In genomic region chr1:57987507-57987906, GRCh38 we compare ENCODE assay signal across 18 cellular contexts.
DNase-seq lines count a peak whose midpoint lies in the region; FAIRE-seq and TF ChIP-seq lines count a peak whose summit lies in the region.
"Had no signal": no experiment of that assay in that cellular context is flagged by ENCODE, and none has a peak within 500 bp of the region (broad histone marks: within the 10 kb centered on the region; RNA-seq: fewer than 3 reads in every experiment).

No MANE protein-coding gene starts in this region.

- H3K4me3 ChIP-seq in H7 (ENCODE audit: insufficient read depth, low read depth, low read length) = no peak overlapping the region
- no peak overlapping the region for H3K4me3 ChIP-seq in NT2/D1 (ENCODE audit: insufficient read length, low read depth)
- H3K4me3 ChIP-seq in iPS-20b (ENCODE audit: low read length) = peak overlapping the region; percentile 1; the same call in 1 of the 2 replicates
- no peak overlapping the region for H3K4me3 ChIP-seq in neuronal stem cell (ENCODE audit: low read length in 2 of 2)
- no peak overlapping the region for H3K4me3 ChIP-seq in Caco-2 (ENCODE audit: low read depth, low read length)

- no peak overlapping the region for H3K9ac ChIP-seq in NT2/D1 (ENCODE audit: insufficient read length, low read depth)
- no peak overlapping the region for H3K9ac ChIP-seq in iPS-20b (ENCODE audit: low read depth, low read length)
- no peak overlapping the region for H3K9ac ChIP-seq in neuronal stem cell (ENCODE audit: low read depth, low read length, poor library complexity)

- no peak overlapping the region for H2BK120ac ChIP-seq in neuronal stem cell (ENCODE audit: low read depth, low read length)

- H4K8ac ChIP-seq in neuronal stem cell (ENCODE audit: low read depth, low read length) = no peak overlapping the region

- peak overlapping the region; percentile 2 for H2AFZ ChIP-seq in neuronal stem cell (ENCODE audit: low read length)

- H3K27me3 Mint-ChIP-seq in Caco-2 (ENCODE audit: insufficient read depth, unreplicated experiment) = peaks cover 14% of the 10 kb centered on the region

- intact Hi-C loops in Caco-2 (cut with micrococcal nuclease; ENCODE audit: unreplicated experiment) = no loop called here

- TF ChIP-seq CTCF in GM10248 (IDR thresholded peaks at IDR 0.05; ENCODE audit: control extremely low read depth, extremely low read depth, low read depth, missing control alignments) = no peak
- TF ChIP-seq CTCF in Caco-2 (IDR thresholded peaks at IDR 0.05; ENCODE audit: insufficient read depth in 1 of 2, low read depth in 1 of 2, low read length in 1 of 2, severe bottlenecking in 1 of 2, unreplicated experiment in 1 of 2) = no peak

- H3K4me1 ChIP-seq in NT2/D1 (ENCODE audit: insufficient read depth, insufficient read length) = peaks cover 2% of the 10 kb centered on the region
- H3K4me1 ChIP-seq in iPS-20b (ENCODE audit: insufficient read depth, low read length) = peaks cover 24% of the 10 kb centered on the region
- H3K4me1 ChIP-seq in neuronal stem cell (ENCODE audit: control insufficient read depth in 2 of 2, insufficient read depth in 1 of 2, low read depth in 1 of 2, low read length in 2 of 2) = peaks cover 4 to 10% of the 10 kb centered on the region in 2 donors
- H3K4me1 ChIP-seq in Caco-2 = no peaks in the 10 kb centered on the region

- H4K91ac ChIP-seq in neuronal stem cell (ENCODE audit: low read depth, low read length, poor library complexity) = no peak overlapping the region

- H3K27ac Mint-ChIP-seq in Caco-2 (ENCODE audit: unreplicated experiment) = no peak overlapping the region
- H3K27ac Mint-ChIP-seq: CD4-positive, alpha-beta T cell had no signal

- H3K18ac ChIP-seq in neuronal stem cell (ENCODE audit: low read length) = no peak overlapping the region

- no peaks in the 10 kb centered on the region for H3K27me3 ChIP-seq in H7 (ENCODE audit: control insufficient read depth, insufficient read depth, low read length)
- no peaks in the 10 kb centered on the region for H3K27me3 ChIP-seq in NT2/D1 (ENCODE audit: insufficient read depth, insufficient read length)
- H3K27me3 ChIP-seq in iPS-20b (ENCODE audit: insufficient read depth, low read length) = no peaks in the 10 kb centered on the region
- H3K27me3 ChIP-seq in neuronal stem cell (ENCODE audit: control insufficient read depth in 3 of 3, insufficient read depth in 3 of 3, low read depth in 1 of 3, low read length in 3 of 3) = no peaks in the 10 kb centered on the region
- no peaks in the 10 kb centered on the region for H3K27me3 ChIP-seq in Caco-2 (replicated peaks; ENCODE audit: control insufficient read depth, insufficient read depth, low read length)

- no peaks in the 10 kb centered on the region for H3K79me1 ChIP-seq in neuronal stem cell (ENCODE audit: low read depth, low read length)

- no peaks in the 10 kb centered on the region for H3K36me3 Mint-ChIP-seq in Caco-2 (ENCODE audit: insufficient read depth, unreplicated experiment)

- POLR2A ChIA-PET in GM10248 (lab: Yijun Ruan, JAX) = no interaction called here
- POLR2A ChIA-PET in Caco-2 (lab: Charles Lee) = no interaction called here

- DNase-seq in H7 (peak; percentile 3), NT2/D1 (ENCODE audit: low read depth, low spot score) (peak; percentile 56), neuronal stem cell (ENCODE audit: low spot score) (no peak), GM10248 (ENCODE audit: extremely low spot score) (no peak), Caco-2 (no peak), RCC 7860 (ENCODE audit: low spot score) (no peak), cerebellum (ENCODE audit: low spot score) (no peak)
- DNase-seq: AML-193; C1 segment of cervical spinal cord; CD4-positive, alpha-beta T cell; DMS153; DMS79 treated with DMSO at 0.1 percent for 48 hours; EL; GOT3 had no signal

- no peak overlapping the region for H2AK5ac ChIP-seq in neuronal stem cell (ENCODE audit: low read depth, low read length)

- no peaks in the 10 kb centered on the region for H3K4me1 Mint-ChIP-seq in Caco-2 (ENCODE audit: low read depth, unreplicated experiment)

- no peak overlapping the region for H2BK5ac ChIP-seq in neuronal stem cell (ENCODE audit: low read length)

- FAIRE-seq in RCC 7860 (lab: Jason Lieb, UNC) = no peak
- FAIRE-seq: G401.6, GM12892 had no signal

- no peaks in the 10 kb centered on the region for H3K9me3 Mint-ChIP-seq in Caco-2 (ENCODE audit: unreplicated experiment)
- H3K9me3 Mint-ChIP-seq: CD4-positive, alpha-beta T cell had no signal

- H3K23ac ChIP-seq in neuronal stem cell (ENCODE audit: low read depth, low read length, poor library complexity) = no peak overlapping the region

- H2BK15ac ChIP-seq in neuronal stem cell (ENCODE audit: low read length) = no peak overlapping the region

- BruUV-seq in Caco-2 (replicated peaks; lab: Mats Ljungman, UMichigan) = no TSS peak

- H3K27ac ChIP-seq in iPS-20b (ENCODE audit: low read length) (no peak overlapping the region), neuronal stem cell (replicated peaks; ENCODE audit: low read length) (no peak overlapping the region)
- H3K27ac ChIP-seq: HL-60 had no signal

- H2BK12ac ChIP-seq in neuronal stem cell (ENCODE audit: low read length) = no peak overlapping the region

- no CpG with 5 or more reads among the region's 3 CpGs for WGBS in neuronal stem cell (ENCODE audit: extremely low coverage in 2 of 2, insufficient read length in 2 of 2, insufficient replicate concordance in 1 of 2), 2 donors

- CTCF ChIA-PET in GM10248 (lab: Yijun Ruan, JAX) (no interaction called here), Caco-2 (lab: Charles Lee) (no interaction called here)

- H3K14ac ChIP-seq in neuronal stem cell (ENCODE audit: low read length) = no peak overlapping the region

- no peak overlapping the region for H3K4me3 Mint-ChIP-seq in Caco-2 (ENCODE audit: unreplicated experiment)
- H3K4me3 Mint-ChIP-seq: CD4-positive, alpha-beta T cell had no signal

- no peaks in the 10 kb centered on the region for H3K9me3 ChIP-seq in NT2/D1 (ENCODE audit: insufficient read depth, low read length)
- no peaks in the 10 kb centered on the region for H3K9me3 ChIP-seq in iPS-20b (ENCODE audit: insufficient read depth, low read depth, low read length)
- no peaks in the 10 kb centered on the region for H3K9me3 ChIP-seq in neuronal stem cell (replicated peaks in 1 of 2; ENCODE audit: control insufficient read depth in 2 of 2, insufficient read depth in 1 of 2, low read depth in 1 of 2, low read length in 2 of 2)
- H3K9me3 ChIP-seq in Caco-2 = no peaks in the 10 kb centered on the region

- no peak overlapping the region for H3K4me2 ChIP-seq in neuronal stem cell (ENCODE audit: insufficient read depth, low read length, poor library complexity, severe bottlenecking)

- no peak overlapping the region for H3K4ac ChIP-seq in neuronal stem cell (ENCODE audit: low read length)

- no peaks in the 10 kb centered on the region for H3K36me3 ChIP-seq in H7 (replicated peaks; ENCODE audit: control insufficient read depth, insufficient read depth, low read length)
- H3K36me3 ChIP-seq in NT2/D1 (ENCODE audit: insufficient read depth, insufficient read length, low read length) = no peaks in the 10 kb centered on the region
- H3K36me3 ChIP-seq in iPS-20b (ENCODE audit: insufficient read depth, low read depth, low read length) = no peaks in the 10 kb centered on the region
- no peaks in the 10 kb centered on the region for H3K36me3 ChIP-seq in neuronal stem cell (replicated peaks in 1 of 2; ENCODE audit: control insufficient read depth in 2 of 2, insufficient read depth in 2 of 2, low read length in 2 of 2)
- no peaks in the 10 kb centered on the region for H3K36me3 ChIP-seq in Caco-2 (ENCODE audit: control insufficient read depth, insufficient read depth, low read length)

Comparison
In these comparisons a context has a peak if more than half of its experiments do, and no peak if none do; other contexts are left out.
1. DNase-seq: peak in H7 (single experiment) and NT2/D1 (single experiment); none in neuronal stem cell (single experiment), GM10248 (single experiment), Caco-2 (0 of 2), RCC 7860 (single experiment) and cerebellum (single experiment).